Comparison of ENCODE assay signal across 35 cellular contexts in genomic region chr1:88560614-88561013, GRCh38.
"Had no signal": no experiment of that assay in that cellular context is flagged by ENCODE, and none has a peak within 500 bp of the region (broad histone marks: within the 10 kb centered on the region; RNA-seq: fewer than 3 reads in every experiment).

No MANE protein-coding gene starts in this region.

- H3K4me3 ChIP-seq: MG63 had no signal

- H3K9me3 ChIP-seq: MG63 had no signal

- DNase-seq: Kasumi-1, MG63, MM.1S, MV-4-11, NCI-H1048, NCI-H1092, NCI-H1092 treated with DMSO at 0.1 percent for 48 hours, NCI-H1105, NCI-H1105 treated with DMSO at 0.1 percent for 48 hours, NCI-H1417, NCI-H1417 treated with DMSO at 0.1 percent for 48 hours, NCI-H1436, NCI-H1436 treated with DMSO at 0.1 percent for 48 hours, NCI-H146, NCI-H1694, NCI-H1694 treated with DMSO at 0.1 percent for 48 hours, NCI-H187, NCI-H187 treated with DMSO at 0.1 percent for 48 hours, NCI-H1930, NCI-H2029, NCI-H2029 treated with DMSO at 0.1 percent for 48 hours, NCI-H2081, NCI-H2081 treated with DMSO at 0.1 percent for 48 hours, NCI-H2107, NCI-H2171, NCI-H2171 treated with DMSO at 0.1 percent for 48 hours, NCI-H2227 treated with DMSO at 0.1 percent for 48 hours, NCI-H226, NCI-H345, NCI-H446, NCI-H446 treated with DMSO at 0.1 percent for 48 hours, NCI-H510A, NCI-H510A treated with DMSO at 0.1 percent for 48 hours, NCI-H524, NCI-H524 treated with DMSO at 0.1 percent for 48 hours had no signal

- H3K36me3 ChIP-seq: MG63 had no signal
